In the genomic region with DNA sequence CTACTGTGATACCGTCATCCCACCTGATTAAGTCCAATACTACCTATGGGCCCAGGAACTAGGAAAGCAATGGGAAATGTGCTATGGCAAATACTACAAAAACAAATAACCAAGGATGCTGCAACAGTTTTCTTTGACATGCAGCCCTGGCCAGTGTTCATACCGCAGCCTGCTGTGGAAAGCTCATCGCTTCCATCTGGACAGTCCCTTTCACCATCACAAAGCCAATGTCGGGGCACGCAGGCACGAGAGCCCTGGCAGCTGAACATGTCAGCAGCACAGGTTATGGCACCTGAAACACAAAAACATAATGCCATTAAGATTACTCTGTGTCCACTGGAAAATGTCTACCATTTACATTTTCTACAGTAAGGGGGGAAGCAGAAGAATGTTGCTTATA, we compare ENCODE assay signal across 32 cellular contexts.
"Had no signal": no experiment of that assay in that cellular context is flagged by ENCODE, and none has a peak within 500 bp of the region (broad histone marks: within the 10 kb centered on the region; RNA-seq: fewer than 3 reads in every experiment).

No MANE protein-coding gene starts in this region.

- H3K9me3 ChIP-seq: MG63, SJSA1, SK-N-SH had no signal

- ATAC-seq: Panc1 had no signal

- H2AFZ ChIP-seq: PC-9 had no signal

- H3K36me3 ChIP-seq: MG63, SJSA1 had no signal

- H3K27ac ChIP-seq: PC-9, RWPE1, SJSA1 had no signal

- H3K4me2 ChIP-seq: PC-9, SK-N-SH had no signal

- DNase-seq: Kasumi-1, KG1, MG63, NCI-H1048, NCI-H1092 treated with DMSO at 0.1 percent for 48 hours, NCI-H1105 treated with DMSO at 0.1 percent for 48 hours, NCI-H1417, NCI-H1436, NCI-H146, NCI-H1694, NCI-H187, NCI-H1930, NCI-H2029 treated with DMSO at 0.1 percent for 48 hours, NCI-H2081 treated with DMSO at 0.1 percent for 48 hours, NCI-H2107, NCI-H2171, NCI-H226, NCI-H446 treated with DMSO at 0.1 percent for 48 hours, NCI-H510A, NCI-H524, NCI-H526, NCI-H69, NCI-H748 treated with DMSO at 0.1 percent for 48 hours, NCI-H82, PC-9, Right ventricle myocardium superior, SHP77 treated with DMSO at 0.1 percent for 48 hours, SK-N-SH, SW 1271 had no signal

- H3K27me3 ChIP-seq: MG63, SJSA1 had no signal

- H3K9ac ChIP-seq: SK-N-SH had no signal

- H3K4me1 ChIP-seq: SJSA1 had no signal

- H3K4me3 ChIP-seq: MG63, PC-9, SJSA1 had no signal
